ENCODE assay signal across 1 cellular context in genomic region chr14:39113685-39114072, GRCh38.
TF ChIP-seq lines count a peak whose summit lies in the region.

No MANE protein-coding gene starts in this region.

TF ChIP-seq in HEK293, 187 proteins besides CTCF, POLR2A, EP300 and RAD21 (continued from another document):
- TF ChIP-seq ZNF280D (tag by site-specific recombination; IDR thresholded peaks at IDR 0.05) (no peak), ZNF585B (tag by site-specific recombination; IDR thresholded peaks at IDR 0.05) (no peak), ZNF157 (tag by site-specific recombination; IDR thresholded peaks at IDR 0.05) (no peak), ZNF645 (tag by site-specific recombination; IDR thresholded peaks at IDR 0.05) (no peak), ZFP37 (tag by site-specific recombination; IDR thresholded peaks at IDR 0.05) (no peak), ZNF660 (tag by site-specific recombination; IDR thresholded peaks at IDR 0.05) (no peak; the same call in 1 of the 2 replicates), ZNF354C (tag by site-specific recombination; IDR thresholded peaks at IDR 0.05; ENCODE audit: borderline replicate concordance, low read depth) (no peak), ZNF239 (tag by site-specific recombination; IDR thresholded peaks at IDR 0.05) (no peak), ZNF2 (tag by site-specific recombination; IDR thresholded peaks at IDR 0.05) (no peak), ZNF776 (tag by site-specific recombination; IDR thresholded peaks at IDR 0.05; ENCODE audit: borderline replicate concordance) (no peak)
